8 cellular contexts compared by ENCODE assay signal in the genomic region with DNA sequence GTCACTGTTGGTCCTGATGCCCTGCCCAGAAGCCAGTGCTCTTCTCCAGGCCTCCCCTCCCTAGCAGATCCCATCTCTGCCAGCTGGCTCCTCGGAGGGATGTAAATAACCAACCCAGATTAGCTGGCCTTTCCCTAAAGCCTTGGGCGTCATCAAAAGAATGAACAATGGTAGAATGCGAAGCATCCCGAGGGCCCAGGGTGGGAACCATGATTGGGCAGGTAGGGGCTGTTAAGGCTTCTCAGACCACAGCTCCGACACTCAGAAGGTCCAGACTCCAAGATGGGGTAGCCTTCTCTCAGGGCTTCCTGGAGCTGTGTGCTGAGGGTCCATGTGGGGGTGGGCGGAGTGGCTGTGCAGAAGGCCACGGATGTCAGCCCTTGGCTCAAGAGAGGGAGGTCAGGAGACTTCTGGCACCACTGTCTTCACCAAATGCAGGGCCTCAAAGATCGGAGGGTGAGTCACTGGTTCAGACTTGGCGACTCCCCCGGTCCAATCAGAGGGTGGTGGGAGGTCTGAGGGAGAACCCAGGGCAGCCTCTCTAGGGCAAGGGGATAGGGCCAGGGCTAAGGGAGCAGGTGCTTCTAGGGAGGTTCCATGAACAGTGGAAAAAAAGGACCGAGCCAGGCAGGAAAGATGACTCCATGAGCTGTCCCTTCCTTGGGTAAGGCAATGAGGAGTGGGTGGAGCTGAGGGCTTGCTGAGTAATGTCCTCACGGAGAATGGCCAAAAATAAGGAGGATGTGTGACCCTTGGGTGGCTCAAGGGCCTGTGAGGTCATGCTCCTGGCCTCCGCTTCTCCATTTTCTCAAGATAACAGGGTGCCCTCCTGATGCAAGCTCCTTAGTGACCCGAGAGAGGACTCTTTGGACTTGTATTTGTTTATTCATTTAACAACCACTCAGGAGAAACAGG. TPM values are rescaled to one million over a fixed set of nuclear protein-coding genes. Genes with fewer than 3 reads are reported as not detected.
A peak's percentile ranks its signal among the peaks of the same experiment; 100 is the strongest.
DNase-seq lines count a peak whose midpoint lies in the region; ATAC-seq, FAIRE-seq and TF ChIP-seq lines count a peak whose summit lies in the region.

No MANE protein-coding gene starts in this region.

- no peak for TF ChIP-seq CTCF in PC-9 (conservative IDR thresholded peaks at IDR 0.05)
- TF ChIP-seq CTCF in pancreas (IDR thresholded peaks at IDR 0.05) = no peak

- H3K4me3 ChIP-seq in PC-9 (peak overlapping the region; percentile 1; the same call in 1 of the 2 replicates), esophagus (ENCODE audit: low read depth in 1 of 2, low read length in 2 of 2) (no peak overlapping the region), pancreas (no peak overlapping the region)

- H3K27ac ChIP-seq in PC-9 (peak overlapping the region; percentile 85), esophagus (ENCODE audit: low read depth in 2 of 2, low read length in 1 of 2) (peak overlapping the region; percentile 57 to 81), pancreas (no peak overlapping the region)

- WGBS in esophagus, 2 donors = 54 to 56% methylated on average over 14 of the region's 14 CpGs
- 72 to 73% methylated on average over 14 of the region's 14 CpGs for WGBS in pancreas, 2 donors

- CTCF ChIA-PET in PC-9 (lab: Charles Lee) = interaction anchor here (0.6 to 1.1 kb wide), 3 partner anchors 30 to 148 kb away, joined by 3 to 5 read pairs (median 3); no protein-coding TSS in a partner anchor

- H3K79me2 ChIP-seq in PC-9 (ENCODE audit: low read depth) = no peaks in the 10 kb centered on the region

- H3F3A ChIP-seq in PC-9 (ENCODE audit: insufficient read depth, low read depth) = peaks cover 53% of the 10 kb centered on the region

- H3K36me3 ChIP-seq in PC-9 (ENCODE audit: low read depth) = no peaks in the 10 kb centered on the region
- no peaks in the 10 kb centered on the region for H3K36me3 ChIP-seq in esophagus (ENCODE audit: control insufficient read depth in 2 of 2, insufficient read depth in 2 of 2, low read length in 1 of 2)
- no peaks in the 10 kb centered on the region for H3K36me3 ChIP-seq in pancreas

- no peaks in the 10 kb centered on the region for H3K9me3 ChIP-seq in PC-9 (ENCODE audit: insufficient read depth, low read depth)
- H3K9me3 ChIP-seq in esophagus (ENCODE audit: control insufficient read depth in 2 of 2, insufficient read depth in 1 of 2, low read depth in 1 of 2, low read length in 1 of 2) = no peaks in the 10 kb centered on the region
- H3K9me3 ChIP-seq in pancreas = no peaks in the 10 kb centered on the region

- H4K20me1 ChIP-seq in PC-9 (ENCODE audit: insufficient read depth) = no peaks in the 10 kb centered on the region

- POLR2A ChIA-PET in PC-9 (lab: Charles Lee; ENCODE audit: unreplicated experiment) = interaction anchor here (0.6 to 1.3 kb wide), 8 partner anchors 9 to 659 kb away, joined by 4 to 32 read pairs (median 6); no protein-coding TSS in a partner anchor

- no peaks in the 10 kb centered on the region for H3K9me2 ChIP-seq in PC-9 (ENCODE audit: insufficient read depth)

- H3K27me3 ChIP-seq in PC-9 (ENCODE audit: insufficient read depth, low read depth) = no peaks in the 10 kb centered on the region
- H3K27me3 ChIP-seq in esophagus (ENCODE audit: control insufficient read depth in 1 of 2, insufficient read depth in 2 of 2, low read length in 2 of 2) = no peaks in the 10 kb centered on the region
- no peaks in the 10 kb centered on the region for H3K27me3 ChIP-seq in pancreas

- TSS peak; percentile 96 for BruUV-seq in PC-9 (replicated peaks; lab: Mats Ljungman, UMichigan)

- H3K4me1 ChIP-seq in PC-9 (replicated peaks; ENCODE audit: insufficient read depth) = peaks cover 69% of the 10 kb centered on the region
- H3K4me1 ChIP-seq in esophagus (ENCODE audit: control insufficient read depth in 2 of 2, insufficient read depth in 2 of 2, low read length in 1 of 2) = peaks cover 14 to 30% of the 10 kb centered on the region in 2 donors
- no peaks in the 10 kb centered on the region for H3K4me1 ChIP-seq in pancreas

- ATAC-seq in pancreas (peak in 3 of 4 donors; percentile 47 to 67 (median 55)), GM19035 (IDR thresholded peaks at IDR 0.05; ENCODE audit: unreplicated experiment) (no peak), GM18519 (IDR thresholded peaks at IDR 0.05; ENCODE audit: low FRiP score, unreplicated experiment) (no peak)

- no peak overlapping the region; the same call in 1 of the 2 replicates for H2AFZ ChIP-seq in PC-9

- FAIRE-seq in pancreas (lab: Jason Lieb, UNC) = no peak

- intact Hi-C loops in PC-9 (cut with micrococcal nuclease; ENCODE audit: unreplicated experiment) (loop anchor here (1.0 to 2.0 kb wide), 4 partner anchors 30 to 158 kb away; a partner anchor contains a TSS), pancreas (cut with DNase I) (no loop called here)

- DNase-seq in EL (peak; percentile 80), PC-9 (peak; percentile 87 to 94), pancreas (no peak), NCI-H510A treated with DMSO at 0.1 percent for 48 hours (lab: John Stamatoyannopoulos, UW) (no peak), pons (ENCODE audit: low spot score) (no peak)

- H3K4me2 ChIP-seq in PC-9 = peak overlapping the region; percentile 66

RNA-seq across cellular contexts. Expression of a gene that starts 58.4 kb away (rescaled TPM):
- total RNA-seq in PC-9 (2021) = 0.68 and 1.2 TPM in 2 replicates
- under 1 TPM; 0.10 to 0.28 TPM for polyA plus RNA-seq in esophagus
- 1 to 10 TPM in 5 of 6 donors, under 1 TPM in 1; 0.39 to 3.2 (median 1.4) TPM for total RNA-seq in pancreas
- 1 to 10 TPM in 1 of 2 donors, under 1 TPM in 1; 0.46 to 4.3 TPM for polyA plus RNA-seq in pancreas

Comparison
In these comparisons a context has a peak if more than half of its experiments do, and no peak if none do; other contexts are left out.
1. DNase-seq: peak in EL (single experiment) and PC-9 (2 of 2); none in pancreas (0 of 6), NCI-H510A treated with DMSO at 0.1 percent for 48 hours (single experiment) and pons (single experiment).
2. H3K27ac ChIP-seq: peak in PC-9 (single experiment) and esophagus (2 of 2); none in pancreas (0 of 4).
3. ATAC-seq: peak in pancreas (3 of 4); none in GM19035 (single experiment) and GM18519 (single experiment).